Comparison of ENCODE assay signal across 12 cellular contexts in genomic region chr4:153421980-153422379, GRCh38. TPM values are rescaled to one million over a fixed set of nuclear protein-coding genes. Genes with fewer than 3 reads are reported as not detected.
DNase-seq lines count a peak whose midpoint lies in the region; ATAC-seq and TF ChIP-seq lines count a peak whose summit lies in the region.
"Had no signal": no experiment of that assay in that cellular context is flagged by ENCODE, and none has a peak within 500 bp of the region (broad histone marks: within the 10 kb centered on the region; RNA-seq: fewer than 3 reads in every experiment).

No MANE protein-coding gene starts in this region.

- peak overlapping the region; percentile 9; the same call in 1 of the 2 replicates for H3K9ac ChIP-seq in OCI-LY1 (ENCODE audit: low read length)

- no peaks in the 10 kb centered on the region for H3K9me2 ChIP-seq in OCI-LY1 (ENCODE audit: low read depth, low read length)

- no peak overlapping the region for H3K4me3 ChIP-seq in OCI-LY1 (ENCODE audit: low read depth, low read length, poor library complexity, severe bottlenecking)
- no peak overlapping the region for H3K4me3 ChIP-seq in dorsolateral prefrontal cortex

- intact Hi-C loops in dorsolateral prefrontal cortex (cut with DNase I), result no loop called here

- TF ChIP-seq CTCF in OCI-LY1 (IDR thresholded peaks at IDR 0.05; ENCODE audit: low read length), result no peak
- TF ChIP-seq CTCF in dorsolateral prefrontal cortex (IDR thresholded peaks at IDR 0.05 in 54 of 56, conservative IDR thresholded peaks at IDR 0.05 in 2 of 56; ENCODE audit: low read depth in 1 of 56, partially characterized antibody in 56 of 56), result no peak

- no peaks in the 10 kb centered on the region for H4K20me1 ChIP-seq in OCI-LY1 (ENCODE audit: insufficient read depth, low read length)

- no peak overlapping the region for H2AFZ ChIP-seq in OCI-LY1 (ENCODE audit: low read length)

- ATAC-seq in GM18517 (IDR thresholded peaks at IDR 0.05; ENCODE audit: unreplicated experiment) (peak; percentile 77), GM19455 (IDR thresholded peaks at IDR 0.05; ENCODE audit: unreplicated experiment) (peak; percentile 61), HG02885 (IDR thresholded peaks at IDR 0.05; ENCODE audit: poor library complexity, unreplicated experiment) (peak; percentile 77), esophagus mucosa (no peak)

- peaks cover 15% of the 10 kb centered on the region; the same call in 1 of the 2 replicates for H3F3A ChIP-seq in OCI-LY1 (ENCODE audit: insufficient read depth, low read length)

- peaks cover 66% of the 10 kb centered on the region for H3K4me1 ChIP-seq in OCI-LY1 (ENCODE audit: insufficient read depth, low read length, severe bottlenecking)

- H3K79me2 ChIP-seq in OCI-LY1 (ENCODE audit: insufficient read depth, low read length), result no peaks in the 10 kb centered on the region

- peaks cover 13% of the 10 kb centered on the region for H3K36me3 ChIP-seq in OCI-LY1 (ENCODE audit: insufficient read depth, low read length)

- H3K27ac ChIP-seq in OCI-LY1 (ENCODE audit: low read depth, low read length, poor library complexity, severe bottlenecking) (peak overlapping the region; percentile 98), dorsolateral prefrontal cortex (no peak overlapping the region)

- no peak for DNase-seq in activated effector memory CD4-positive, alpha-beta T cell treated with anti-CD3 and anti-CD28 coated beads, Interleukin-2, amount 50 U/mL, for 16 hours
- no peak for DNase-seq in dorsolateral prefrontal cortex
- DNase-seq in NOMO-1 (lab: John Stamatoyannopoulos, UW; ENCODE audit: unreplicated experiment in 2 of 2), result no peak
- DNase-seq: activated T-cell treated with anti-CD3 and anti-CD28 coated beads, Interleukin-2, amount 50 U/mL, for 1 hour; CD8-positive, alpha-beta memory T cell; HFFc6; RPMI8226 had no signal

- H3K9me3 ChIP-seq in OCI-LY1 (ENCODE audit: low read length), result no peaks in the 10 kb centered on the region

- no peak overlapping the region for H3K4me2 ChIP-seq in OCI-LY1 (ENCODE audit: low read length)

- H3K27me3 ChIP-seq in OCI-LY1 (ENCODE audit: insufficient read depth, low read length), result no peaks in the 10 kb centered on the region
- H3K27me3 ChIP-seq in dorsolateral prefrontal cortex, result no peaks in the 10 kb centered on the region

RNA-seq across cellular contexts. Expression of gene TMEM131L, which starts 44.2 kb away (rescaled TPM):
- 10 to 100 TPM in 40 of 120 experiments, 1 to 10 TPM in 80; 3.8 to 16.5 (median 8.7) TPM for total RNA-seq in dorsolateral prefrontal cortex
- 14.7 TPM for total RNA-seq in esophagus mucosa
